In genomic region chr2:15943914-15944313, GRCh38 we compare ENCODE assay signal across 9 cellular contexts. TPM values are rescaled to one million over a fixed set of nuclear protein-coding genes. Genes with fewer than 3 reads are reported as not detected.
DNase-seq lines count a peak whose midpoint lies in the region; ATAC-seq and TF ChIP-seq lines count a peak whose summit lies in the region.
"Had no signal": no experiment of that assay in that cellular context is flagged by ENCODE, and none has a peak within 500 bp of the region (broad histone marks: within the 10 kb centered on the region; RNA-seq: fewer than 3 reads in every experiment).

No MANE protein-coding gene starts in this region.

- H3K4me3 ChIP-seq in foreskin fibroblast (ENCODE audit: low read depth in 1 of 2, low read length in 2 of 2), result no peak overlapping the region

- no peak overlapping the region for H3K4me3 Mint-ChIP-seq in activated CD4-positive, alpha-beta T cell treated with anti-CD3 and anti-CD28 coated beads, Interleukin-2, amount 10 ng/mL, durations not matched to agents 7 days and 5 days

- POLR2A ChIA-PET in activated CD4-positive, alpha-beta T cell treated with anti-CD3 and anti-CD28 coated beads, Interleukin-2, amount 10 ng/mL, durations not matched to agents 7 days and 5 days (lab: Charles Lee), result no interaction called here

- CTCF ChIA-PET in activated CD4-positive, alpha-beta T cell treated with anti-CD3 and anti-CD28 coated beads, Interleukin-2, amount 10 ng/mL, durations not matched to agents 7 days and 5 days (lab: Charles Lee), result interaction anchor here (1.5 kb wide), 1 partner anchor 9 kb away, joined by 4 read pairs; no protein-coding TSS in a partner anchor

- H3K27ac Mint-ChIP-seq in activated CD4-positive, alpha-beta T cell treated with anti-CD3 and anti-CD28 coated beads, Interleukin-2, amount 10 ng/mL, durations not matched to agents 7 days and 5 days, result no peak overlapping the region
- H3K27ac Mint-ChIP-seq: activated T-cell treated with anti-CD3 and anti-CD28 coated beads, Interleukin-2, amount 50 U/mL, for 24 hours had no signal

- H3K36me3 Mint-ChIP-seq in activated CD4-positive, alpha-beta T cell treated with anti-CD3 and anti-CD28 coated beads, Interleukin-2, amount 10 ng/mL, durations not matched to agents 7 days and 5 days (ENCODE audit: low read depth), result no peaks in the 10 kb centered on the region

- peaks cover 23% of the 10 kb centered on the region for H3K4me1 Mint-ChIP-seq in activated CD4-positive, alpha-beta T cell treated with anti-CD3 and anti-CD28 coated beads, Interleukin-2, amount 10 ng/mL, durations not matched to agents 7 days and 5 days

- DNase-seq in G401 (ENCODE audit: low spot score) (peak; percentile 35), NCI-H82 (lab: John Stamatoyannopoulos, UW) (peak; percentile 96), head of caudate nucleus (peak in 29 of 42 donors; percentile 15 to 79 (median 43)), occipital lobe (lab: John Stamatoyannopoulos, UW) (peak; percentile 22), foreskin fibroblast (no peak)
- DNase-seq in activated CD4-positive, alpha-beta T cell treated with anti-CD3 and anti-CD28 coated beads, Interleukin-2, amount 10 ng/mL, durations not matched to agents 7 days and 5 days, result no peak

- no peak for TF ChIP-seq CTCF in foreskin fibroblast (IDR thresholded peaks at IDR 0.05; ENCODE audit: low read depth, low read length)

- no peak for ATAC-seq in GM21576 (IDR thresholded peaks at IDR 0.05; ENCODE audit: unreplicated experiment)
- no peak for ATAC-seq in activated CD4-positive, CD25-positive, alpha-beta regulatory T cell treated with anti-CD3 and anti-CD28 coated beads, Interleukin-2, amount 50 U/mL, for 24 hours

- in situ Hi-C loops in G401 (cut with HindIII; ENCODE audit: low sequenced_read_pairs), result no loop called here

- intact Hi-C loops in head of caudate nucleus (cut with DNase I), result loop anchor here (2.0 to 10.0 kb wide), 6 partner anchors 71 to 663 kb away; no protein-coding TSS in a partner anchor

- no peaks in the 10 kb centered on the region for H3K9me3 Mint-ChIP-seq in activated CD4-positive, alpha-beta T cell treated with anti-CD3 and anti-CD28 coated beads, Interleukin-2, amount 10 ng/mL, durations not matched to agents 7 days and 5 days
- H3K9me3 Mint-ChIP-seq: activated T-cell treated with anti-CD3 and anti-CD28 coated beads, Interleukin-2, amount 50 U/mL, for 24 hours had no signal

- H3K27me3 Mint-ChIP-seq in activated CD4-positive, alpha-beta T cell treated with anti-CD3 and anti-CD28 coated beads, Interleukin-2, amount 10 ng/mL, durations not matched to agents 7 days and 5 days, result peaks cover 53% of the 10 kb centered on the region

RNA-seq across cellular contexts. Expression of gene MYCN, which starts 3.6 kb away (rescaled TPM):
- total RNA-seq in G401 (2014; rRNA removed; shearing (Covaris generic)), result not detected in 2 replicates
- total RNA-seq in occipital lobe, result 75.5 TPM
- total RNA-seq in activated CD4-positive, alpha-beta T cell treated with anti-CD3 and anti-CD28 coated beads, Interleukin-2, amount 10 ng/mL, durations not matched to agents 7 days and 5 days, result not detected

Comparison
In these comparisons a context has a peak if more than half of its experiments do, and no peak if none do; other contexts are left out.
1. DNase-seq: peak in G401 (single experiment), NCI-H82 (single experiment), head of caudate nucleus (29 of 42) and occipital lobe (single experiment); none in foreskin fibroblast (0 of 2) and activated CD4-positive, alpha-beta T cell treated with anti-CD3 and anti-CD28 coated beads, Interleukin-2, amount 10 ng/mL, durations not matched to agents 7 days and 5 days (single experiment).
2. RNA of gene MYCN, which starts 3.6 kb away (total RNA-seq): 75.5 TPM in occipital lobe (single experiment); not detected in activated CD4-positive, alpha-beta T cell treated with anti-CD3 and anti-CD28 coated beads, Interleukin-2, amount 10 ng/mL, durations not matched to agents 7 days and 5 days and not detected in G401; every median in the first group is over 10 times any median in the second.